ENCODE assay signal across 12 cellular contexts in genomic region chr10:86017841-86018734, GRCh38.
DNase-seq lines count a peak whose midpoint lies in the region; ATAC-seq, FAIRE-seq and TF ChIP-seq lines count a peak whose summit lies in the region.
"Had no signal": no experiment of that assay in that cellular context is flagged by ENCODE, and none has a peak within 500 bp of the region (broad histone marks: within the 10 kb centered on the region; RNA-seq: fewer than 3 reads in every experiment).

No MANE protein-coding gene starts in this region.

- peaks cover 0 to 28% (median 10%) of the 10 kb centered on the region in 12 donors for H3K4me1 ChIP-seq in heart left ventricle
- H3K4me1 ChIP-seq: Peyer's patch had no signal

- intact Hi-C loops in heart left ventricle (cut with DNase I): no loop called here

- no peaks in the 10 kb centered on the region for H3K36me3 ChIP-seq in heart left ventricle
- H3K36me3 ChIP-seq: Peyer's patch had no signal

- FAIRE-seq in urothelium cell line (lab: Jason Lieb, UNC): no peak

- no peak overlapping the region for H3K4me3 ChIP-seq in heart left ventricle
- H3K4me3 ChIP-seq: Peyer's patch had no signal

- no peak for TF ChIP-seq POLR2A in heart left ventricle (IDR thresholded peaks at IDR 0.05)

- no peak for TF ChIP-seq CTCF in heart left ventricle (IDR thresholded peaks at IDR 0.05)

- no peaks in the 10 kb centered on the region for H3K9me3 ChIP-seq in heart left ventricle
- H3K9me3 ChIP-seq: Peyer's patch had no signal

- ATAC-seq in GM21447 (IDR thresholded peaks at IDR 0.05; ENCODE audit: unreplicated experiment) (peak; percentile 91), heart left ventricle (peak; percentile 91 to 99 (median 94)), GM21515 (IDR thresholded peaks at IDR 0.05; ENCODE audit: unreplicated experiment) (no peak)

- 24 to 35% (median 27%) methylated on average over 12 to 13 of the region's 13 CpGs for WGBS in heart left ventricle, 4 donors

- no peaks in the 10 kb centered on the region for H3K27me3 ChIP-seq in heart left ventricle
- H3K27me3 ChIP-seq: Peyer's patch had no signal

- H3K27ac ChIP-seq in heart left ventricle: peak overlapping the region in 3 of 12 donors; percentile 9 to 45 (median 41)
- H3K27ac ChIP-seq: Peyer's patch had no signal

- DNase-seq in GF-D8 (lab: John Stamatoyannopoulos, UW) (peak; percentile 12), NCI-H1436 treated with DMSO at 0.1 percent for 48 hours (lab: John Stamatoyannopoulos, UW) (peak; percentile 31), heart left ventricle (peak in 4 of 5 donors; percentile 68 to 87 (median 78)), cortex of kidney (lab: John Stamatoyannopoulos, UW) (no peak), urothelium cell line (ENCODE audit: low spot score) (no peak), retina (no peak)
- DNase-seq: activated CD4-positive, alpha-beta memory T cell treated with anti-CD3 and anti-CD28 coated beads for 36 hours; CD8-positive, alpha-beta memory T cell; Peyer's patch; stimulated activated CD4-positive, alpha-beta T cell treated with anti-CD3 and anti-CD28 coated beads, Interleukin-15, amount 100 ng/mL, for 24 hours had no signal

Comparison
In these comparisons a context has a peak if more than half of its experiments do, and no peak if none do; other contexts are left out.
1. DNase-seq: peak in GF-D8 (single experiment), NCI-H1436 treated with DMSO at 0.1 percent for 48 hours (single experiment) and heart left ventricle (4 of 5); none in cortex of kidney (single experiment), urothelium cell line (single experiment) and retina (single experiment).